ENCODE assay signal across 11 cellular contexts in the genomic region with DNA sequence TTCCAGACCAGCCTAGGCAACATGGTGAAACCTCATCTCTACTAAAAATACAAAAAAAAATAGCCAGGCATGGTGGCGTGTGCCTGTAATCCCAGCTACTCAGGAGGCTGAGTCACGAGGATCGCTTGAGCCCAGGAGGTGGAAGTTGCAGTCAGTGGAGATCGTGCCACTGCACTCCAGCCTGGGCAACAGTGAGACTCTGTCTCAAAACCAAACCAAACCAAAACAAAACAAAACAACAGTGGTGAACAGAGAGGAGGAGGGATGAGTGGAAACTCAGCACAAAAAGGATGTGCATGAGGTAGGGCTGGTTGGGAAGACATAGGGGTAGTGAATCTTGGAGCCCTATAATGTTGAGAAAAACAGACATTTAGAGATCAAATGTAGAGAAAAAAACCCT. TPM values are rescaled to one million over a fixed set of nuclear protein-coding genes. Genes with fewer than 3 reads are reported as not detected.
"Had no signal": no experiment of that assay in that cellular context is flagged by ENCODE, and none has a peak within 500 bp of the region (broad histone marks: within the 10 kb centered on the region; RNA-seq: fewer than 3 reads in every experiment).

No MANE protein-coding gene starts in this region.

RNA-seq across cellular contexts. Expression of a gene that starts 48.5 kb away (rescaled TPM):
- total RNA-seq: activated CD8-positive, alpha-beta memory T cell treated with anti-CD3 and anti-CD28 coated beads, Interleukin-2, amount 10 ng/mL, durations not matched to agents 7 days and 5 days; activated naive CD8-positive, alpha-beta T cell treated with anti-CD3 and anti-CD28 coated beads, Interleukin-2, amount 10 ng/mL, durations not matched to agents 7 days and 5 days; ascending aorta; epithelial cell of proximal tubule; left colon; lung; mucosa of descending colon; occipital lobe; prostate gland; T-helper 17 cell; transverse colon had no signal
- polyA plus RNA-seq: lung had no signal

RNA-seq across cellular contexts. Expression of a gene that starts 52.3 kb away (rescaled TPM):
- total RNA-seq: ascending aorta had no signal
